ENCODE assay signal across 8 cellular contexts in genomic region chr4:38948551-38948950, GRCh38.
DNase-seq lines count a peak whose midpoint lies in the region; ATAC-seq and TF ChIP-seq lines count a peak whose summit lies in the region.

No MANE protein-coding gene starts in this region.

- no CpG with 5 or more reads among the region's 2 CpGs for WGBS in trophoblast cell (ENCODE audit: extremely low coverage, insufficient coverage, insufficient read length)

- no peak overlapping the region for H2BK12ac ChIP-seq in trophoblast cell (ENCODE audit: low read length)

- H3K4me3 ChIP-seq in RWPE2 (ENCODE audit: severe bottlenecking) (no peak overlapping the region), fibroblast of the aortic adventitia (ENCODE audit: low read depth, low read length) (no peak overlapping the region), trophoblast cell (ENCODE audit: low read depth, low read length) (no peak overlapping the region)

- H4K12ac ChIP-seq in trophoblast cell (ENCODE audit: low read depth, low read length) = no peak overlapping the region

- H2AFZ ChIP-seq in trophoblast cell (ENCODE audit: insufficient read depth, low read length, poor library complexity) = no peak overlapping the region

- H3K4me1 ChIP-seq in RWPE2 (ENCODE audit: insufficient read depth, poor library complexity, severe bottlenecking) (peaks cover 19% of the 10 kb centered on the region), trophoblast cell (ENCODE audit: control insufficient read depth in 1 of 2, insufficient read depth in 2 of 2, low read length in 2 of 2) (no peaks in the 10 kb centered on the region)

- no peak overlapping the region for H3K14ac ChIP-seq in trophoblast cell (ENCODE audit: low read length)

- H3K79me2 ChIP-seq in trophoblast cell (ENCODE audit: control insufficient read depth, insufficient read depth, low read length, poor library complexity) = no peaks in the 10 kb centered on the region

- DNase-seq in COLO829 (ENCODE audit: low spot score) = peak; percentile 1
- no peak for DNase-seq in RWPE2 (ENCODE audit: low spot score)
- peak; percentile 97 for DNase-seq in fibroblast of the aortic adventitia (ENCODE audit: low read depth)
- peak; percentile 61 to 75 for DNase-seq in trophoblast cell
- DNase-seq in mesenteric fat pad (ENCODE audit: low spot score) = no peak

- no peak overlapping the region for H3K4ac ChIP-seq in trophoblast cell (ENCODE audit: low read depth, low read length)

- no peak overlapping the region for H4K8ac ChIP-seq in trophoblast cell (ENCODE audit: low read depth, low read length)

- H2AK5ac ChIP-seq in trophoblast cell (ENCODE audit: low read length) = no peak overlapping the region

- no peak overlapping the region for H4K91ac ChIP-seq in trophoblast cell (ENCODE audit: low read depth, low read length)

- H3K4me2 ChIP-seq in trophoblast cell (ENCODE audit: low read length) = no peak overlapping the region

- peak overlapping the region; percentile 58 for H3K27ac ChIP-seq in RWPE2 (ENCODE audit: poor library complexity, severe bottlenecking)
- no peak overlapping the region for H3K27ac ChIP-seq in trophoblast cell (ENCODE audit: low read depth, low read length)

- H2BK5ac ChIP-seq in trophoblast cell (ENCODE audit: low read depth, low read length, poor library complexity) = no peak overlapping the region

- no peak overlapping the region for H2BK120ac ChIP-seq in trophoblast cell (ENCODE audit: insufficient read depth, low read length, poor library complexity)

- H3K27me3 ChIP-seq in RWPE2 (ENCODE audit: insufficient read depth, poor library complexity, severe bottlenecking) (no peaks in the 10 kb centered on the region), trophoblast cell (ENCODE audit: insufficient read depth, low read length) (no peaks in the 10 kb centered on the region)

- TF ChIP-seq CTCF in RWPE2 (IDR thresholded peaks at IDR 0.05; ENCODE audit: poor library complexity, severe bottlenecking) = no peak
- TF ChIP-seq CTCF in fibroblast of the aortic adventitia (IDR thresholded peaks at IDR 0.05; ENCODE audit: insufficient read depth, low read length) = no peak

- no peak overlapping the region for H3K23ac ChIP-seq in trophoblast cell (ENCODE audit: low read length)

- H3K9ac ChIP-seq in trophoblast cell (ENCODE audit: low read length) = no peak overlapping the region

- H3K36me3 ChIP-seq in RWPE2 (ENCODE audit: low read depth) (peaks cover 3% of the 10 kb centered on the region), trophoblast cell (ENCODE audit: control insufficient read depth in 1 of 2, insufficient read depth in 2 of 2, low read length in 2 of 2) (peaks cover 8 to 10% of the 10 kb centered on the region in 2 experiments)

- no peaks in the 10 kb centered on the region for H3K79me1 ChIP-seq in trophoblast cell (ENCODE audit: low read length)

- no peak overlapping the region for H3K18ac ChIP-seq in trophoblast cell (ENCODE audit: low read length)

- H3K9me3 ChIP-seq in RWPE2 (ENCODE audit: severe bottlenecking) (no peaks in the 10 kb centered on the region), trophoblast cell (ENCODE audit: insufficient read depth, low read depth, low read length) (peaks cover 2% of the 10 kb centered on the region)

- peak; percentile 97 for ATAC-seq in RWPE2 (ENCODE audit: low read depth)
- no peak for ATAC-seq in HG03097 (IDR thresholded peaks at IDR 0.05; ENCODE audit: low FRiP score, unreplicated experiment)
- no peak for ATAC-seq in GM18502 (IDR thresholded peaks at IDR 0.05; ENCODE audit: poor library complexity, unreplicated experiment)
- no peak for ATAC-seq in HG03469 (IDR thresholded peaks at IDR 0.05; ENCODE audit: unreplicated experiment)

Comparison
In these comparisons a context has a peak if more than half of its experiments do, and no peak if none do; other contexts are left out.
1. DNase-seq: peak in COLO829 (single experiment), fibroblast of the aortic adventitia (single experiment) and trophoblast cell (2 of 2); none in RWPE2 (single experiment) and mesenteric fat pad (single experiment).